Comparison of ENCODE assay signal across 8 cellular contexts in the genomic region with DNA sequence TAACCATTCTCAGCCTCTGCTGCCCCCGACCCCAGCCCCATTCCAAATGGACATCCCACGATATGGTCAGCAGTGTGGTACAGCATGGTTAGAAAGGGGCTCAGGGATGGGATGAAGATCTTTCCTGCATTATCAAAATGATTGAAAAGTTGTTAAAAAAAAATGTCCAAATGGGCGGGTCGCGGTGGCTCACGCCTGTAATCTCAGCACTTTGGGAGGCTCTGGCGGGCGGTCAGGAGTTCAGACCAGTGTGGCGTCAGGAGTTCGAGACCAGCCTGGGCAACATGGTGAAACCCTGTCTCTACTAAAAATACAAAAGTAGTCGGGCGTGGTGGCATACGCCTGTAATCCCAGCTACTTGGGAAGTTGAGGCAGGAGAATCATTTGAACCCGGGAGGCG. TPM values are rescaled to one million over a fixed set of nuclear protein-coding genes. Genes with fewer than 3 reads are reported as not detected.
DNase-seq lines count a peak whose midpoint lies in the region; ATAC-seq and TF ChIP-seq lines count a peak whose summit lies in the region.

No MANE protein-coding gene starts in this region.

- peak overlapping the region; percentile 98 for H3K27ac Mint-ChIP-seq in Caco-2 (ENCODE audit: unreplicated experiment)

- ATAC-seq in HG03342 (IDR thresholded peaks at IDR 0.05; ENCODE audit: unreplicated experiment), result no peak

- H3K27me3 ChIP-seq in Caco-2 (replicated peaks; ENCODE audit: control insufficient read depth, insufficient read depth, low read length), result no peaks in the 10 kb centered on the region
- no peaks in the 10 kb centered on the region for H3K27me3 ChIP-seq in PC-9 (ENCODE audit: insufficient read depth, low read depth)
- H3K27me3 ChIP-seq in endocrine pancreas (ENCODE audit: control insufficient read depth, insufficient read depth, low read length), result no peaks in the 10 kb centered on the region
- H3K27me3 ChIP-seq in parathyroid adenoma (ENCODE audit: control insufficient read depth, insufficient read depth, low read length), result no peaks in the 10 kb centered on the region

- DNase-seq in Caco-2, result peak in 1 of 2 experiments; percentile 3
- DNase-seq in PC-9, result no peak
- no peak for DNase-seq in cerebellar cortex (ENCODE audit: low spot score)
- DNase-seq in HK-2 (ENCODE audit: unreplicated experiment), result no peak
- DNase-seq in putamen (ENCODE audit: low spot score), result no peak

- no peaks in the 10 kb centered on the region for H3K9me3 Mint-ChIP-seq in Caco-2 (ENCODE audit: unreplicated experiment)

- peaks cover 16% of the 10 kb centered on the region for H3F3A ChIP-seq in PC-9 (ENCODE audit: insufficient read depth, low read depth)

- intact Hi-C loops in Caco-2 (cut with micrococcal nuclease; ENCODE audit: unreplicated experiment), result loop anchor here (1.0 to 5.0 kb wide), 3 partner anchors 55 to 125 kb away; a partner anchor contains a TSS
- intact Hi-C loops in PC-9 (cut with micrococcal nuclease; ENCODE audit: unreplicated experiment), result loop anchor here (1.0 to 10.0 kb wide), 3 partner anchors 55 to 268 kb away; a partner anchor contains a TSS

- H3K9me3 ChIP-seq in Caco-2 (no peaks in the 10 kb centered on the region), PC-9 (ENCODE audit: insufficient read depth, low read depth) (no peaks in the 10 kb centered on the region), endocrine pancreas (ENCODE audit: control insufficient read depth, low read length) (no peaks in the 10 kb centered on the region), parathyroid adenoma (ENCODE audit: control insufficient read depth, low read length) (no peaks in the 10 kb centered on the region)

- H2AFZ ChIP-seq in PC-9 (peak overlapping the region; percentile 79), parathyroid adenoma (peak overlapping the region; percentile 100)

- H4K20me1 ChIP-seq in PC-9 (ENCODE audit: insufficient read depth), result no peaks in the 10 kb centered on the region

- BruUV-seq in Caco-2 (replicated peaks; lab: Mats Ljungman, UMichigan), result TSS peak; percentile 55
- BruUV-seq in PC-9 (replicated peaks; lab: Mats Ljungman, UMichigan), result TSS peak; percentile 59

- no peaks in the 10 kb centered on the region for H3K4me1 Mint-ChIP-seq in Caco-2 (ENCODE audit: low read depth, unreplicated experiment)

- H3K27me3 Mint-ChIP-seq in Caco-2 (ENCODE audit: insufficient read depth, unreplicated experiment), result no peaks in the 10 kb centered on the region

- peaks cover 39% of the 10 kb centered on the region for H3K79me2 ChIP-seq in PC-9 (ENCODE audit: low read depth)
- H3K79me2 ChIP-seq in parathyroid adenoma, result peaks cover 23% of the 10 kb centered on the region

- H3K9ac ChIP-seq in endocrine pancreas (ENCODE audit: control insufficient read depth, insufficient read depth, low read length) (peak overlapping the region; percentile 38), parathyroid adenoma (no peak overlapping the region)

- peaks cover 41% of the 10 kb centered on the region for H3K36me3 Mint-ChIP-seq in Caco-2 (ENCODE audit: insufficient read depth, unreplicated experiment)

- peak overlapping the region; percentile 47; the same call in 1 of the 2 replicates for H3K4me3 ChIP-seq in Caco-2 (ENCODE audit: low read depth, low read length)
- H3K4me3 ChIP-seq in PC-9, result peak overlapping the region; percentile 92; the same call in 1 of the 2 replicates
- H3K4me3 ChIP-seq in endocrine pancreas (ENCODE audit: control insufficient read depth, insufficient read depth, low read length), result peak overlapping the region; percentile 26
- peak overlapping the region; percentile 80 for H3K4me3 ChIP-seq in parathyroid adenoma (ENCODE audit: low read depth, low read length)

- H3K27ac ChIP-seq in PC-9 (peak overlapping the region; percentile 17; the same call in 1 of the 2 replicates), parathyroid adenoma (peak overlapping the region; percentile 98)

- TF ChIP-seq CTCF in Caco-2 (IDR thresholded peaks at IDR 0.05; ENCODE audit: insufficient read depth in 1 of 2, low read depth in 1 of 2, low read length in 1 of 2, severe bottlenecking in 1 of 2, unreplicated experiment in 1 of 2) (no peak), PC-9 (conservative IDR thresholded peaks at IDR 0.05) (no peak), parathyroid adenoma (IDR thresholded peaks at IDR 0.05) (no peak)

- H3K4me2 ChIP-seq in PC-9, result peak overlapping the region; percentile 95
- H3K4me2 ChIP-seq in parathyroid adenoma (ENCODE audit: low read length), result peak overlapping the region; percentile 61

- CTCF ChIA-PET in Caco-2 (lab: Charles Lee) (no interaction called here), PC-9 (lab: Charles Lee) (no interaction called here)

- no peaks in the 10 kb centered on the region for H3K9me2 ChIP-seq in PC-9 (ENCODE audit: insufficient read depth)

- no peaks in the 10 kb centered on the region for H3K4me1 ChIP-seq in Caco-2
- H3K4me1 ChIP-seq in PC-9 (replicated peaks; ENCODE audit: insufficient read depth), result peaks cover 21% of the 10 kb centered on the region
- peaks cover 3% of the 10 kb centered on the region for H3K4me1 ChIP-seq in endocrine pancreas (ENCODE audit: control insufficient read depth, insufficient read depth, low read length)
- no peaks in the 10 kb centered on the region for H3K4me1 ChIP-seq in parathyroid adenoma

- peak overlapping the region; percentile 97 for H3K4me3 Mint-ChIP-seq in Caco-2 (ENCODE audit: unreplicated experiment)

- H3K36me3 ChIP-seq in Caco-2 (ENCODE audit: control insufficient read depth, insufficient read depth, low read length), result peaks cover 4% of the 10 kb centered on the region; the same call in 1 of the 2 replicates
- H3K36me3 ChIP-seq in PC-9 (ENCODE audit: low read depth), result peaks cover 11% of the 10 kb centered on the region
- no peaks in the 10 kb centered on the region for H3K36me3 ChIP-seq in endocrine pancreas (ENCODE audit: control insufficient read depth, insufficient read depth, low read length)
- no peaks in the 10 kb centered on the region for H3K36me3 ChIP-seq in parathyroid adenoma (ENCODE audit: control insufficient read depth, insufficient read depth, low read length)

- POLR2A ChIA-PET in Caco-2 (lab: Charles Lee) (interaction anchor here (0.6 to 1.9 kb wide), 3 partner anchors 54 to 637 kb away, joined by 3 to 20 read pairs (median 7); a partner anchor contains a TSS), PC-9 (lab: Charles Lee; ENCODE audit: unreplicated experiment) (interaction anchor here (0.6 kb wide), 3 partner anchors 13 to 42 kb away, joined by 3 to 8 read pairs (median 3); no protein-coding TSS in a partner anchor)

RNA-seq across cellular contexts. Expression of a gene that starts 54.3 kb away (rescaled TPM):
- total RNA-seq in Caco-2 (2022) (16.3 and 16.5 TPM in 2 replicates), PC-9 (2021) (11.6 and 12.5 TPM in 2 replicates)

Comparison
In these comparisons a context has a peak if more than half of its experiments do, and no peak if none do; other contexts are left out.
1. H3K4me3 ChIP-seq: peak in every context shown above with its lines; median percentile 92 in PC-9; 80 in parathyroid adenoma; 47 in Caco-2; 26 in endocrine pancreas.